16 cellular contexts compared by ENCODE assay signal in genomic region chr20:43164741-43165140, GRCh38. TPM values are rescaled to one million over a fixed set of nuclear protein-coding genes. Genes with fewer than 3 reads are reported as not detected.
"Had no signal": no experiment of that assay in that cellular context is flagged by ENCODE, and none has a peak within 500 bp of the region (broad histone marks: within the 10 kb centered on the region; RNA-seq: fewer than 3 reads in every experiment).

No MANE protein-coding gene starts in this region.

RNA-seq across cellular contexts. Expression of gene PTPRT, which starts 25.0 kb away (rescaled TPM):
- total RNA-seq: activated CD4-positive, alpha-beta memory T cell treated with anti-CD3 and anti-CD28 coated beads for 36 hours; activated CD4-positive, alpha-beta T cell treated with anti-CD3 and anti-CD28 coated beads for 36 hours; activated CD4-positive, alpha-beta T cell treated with anti-CD3 and anti-CD28 coated beads, Interleukin-2, amount 10 ng/mL, durations not matched to agents 24 days and 14 days; activated CD8-positive, alpha-beta memory T cell treated with anti-CD3 and anti-CD28 coated beads for 36 hours; activated CD8-positive, alpha-beta T cell treated with anti-CD3 and anti-CD28 coated beads for 36 hours; activated naive CD4-positive, alpha-beta T cell treated with anti-CD3 and anti-CD28 coated beads for 36 hours; activated naive CD4-positive, alpha-beta T cell treated with anti-CD3 and anti-CD28 coated beads, Interleukin-2, amount 50 U/mL, for 72 hours; activated naive CD8-positive, alpha-beta T cell treated with anti-CD3 and anti-CD28 coated beads for 36 hours; activated T-cell treated with anti-CD3 and anti-CD28 coated beads, Interleukin-2, amount 50 U/mL, for 4 hours; activated T-cell treated with anti-CD3 and anti-CD28 coated beads, Interleukin-2, amount 50 U/mL, for 72 hours; activated T-helper 1 cell treated with anti-CD3 and anti-CD28 coated beads, Interleukin-12 subunit alpha, Interleukin-12 subunit beta, Interleukin-2, Interleukin-4 antibody, amounts not matched to agents 30 ng/mL and 10 ng/mL and 1 ng/mL, durations not matched to agents 14 hours and 24 hours and 36 hours; activated T-helper 17 cell treated with anti-CD3 and anti-CD28 coated beads, Interleukin-2, amount 50 U/mL, for 72 hours; T-cell; T-helper 1 cell treated with Interleukin-12 subunit alpha and Interleukin-12 subunit beta and Interleukin-4 antibody, amounts not matched to agents 30 ng/mL and 1 ng/mL, for 36 hours; T-helper 17 cell; T-helper 2 cell treated with Interferon-gamma antibody and Interleukin-4, amounts not matched to agents 100 ng/mL and 5 ng/mL, for 36 hours had no signal
